ENCODE assay signal across 17 cellular contexts in the genomic region with DNA sequence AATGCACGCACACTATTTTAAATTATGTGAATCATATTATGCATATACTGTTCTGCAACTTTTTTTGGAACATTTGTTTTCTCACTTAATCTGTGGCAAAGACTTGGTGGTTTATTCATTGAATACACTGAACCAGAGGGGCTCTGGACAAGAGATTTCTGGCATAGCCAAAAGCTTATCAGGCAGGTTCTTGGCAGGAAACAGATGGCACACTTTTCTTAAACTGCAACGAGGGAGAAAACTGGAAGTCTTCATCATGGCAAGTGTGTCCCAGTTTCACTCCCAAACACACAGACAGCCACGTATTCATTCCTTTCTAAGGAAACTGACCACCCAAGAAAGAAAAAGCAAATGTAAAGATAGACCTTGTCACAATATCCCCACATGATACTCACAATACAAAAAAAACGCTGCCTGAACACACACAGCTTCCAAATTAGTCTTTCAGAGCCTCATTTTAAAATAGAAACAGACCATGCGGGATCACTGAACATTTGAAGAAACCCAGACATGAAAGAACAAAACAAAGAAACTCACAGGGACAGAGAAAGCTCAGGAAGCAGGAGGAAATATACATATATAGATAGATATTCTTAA. TPM values are rescaled to one million over a fixed set of nuclear protein-coding genes. Genes with fewer than 3 reads are reported as not detected.
DNase-seq lines count a peak whose midpoint lies in the region; ATAC-seq, FAIRE-seq and TF ChIP-seq lines count a peak whose summit lies in the region.
"Had no signal": no experiment of that assay in that cellular context is flagged by ENCODE, and none has a peak within 500 bp of the region (broad histone marks: within the 10 kb centered on the region; RNA-seq: fewer than 3 reads in every experiment).

No MANE protein-coding gene starts in this region.

- H2BK5ac ChIP-seq in trophoblast cell (ENCODE audit: low read depth, low read length, poor library complexity) = no peak overlapping the region

- H2AFZ ChIP-seq in endothelial cell of umbilical vein (ENCODE audit: low read depth, low read length) (peak overlapping the region; percentile 24), trophoblast cell (ENCODE audit: insufficient read depth, low read length, poor library complexity) (no peak overlapping the region)
- H2AFZ ChIP-seq: parathyroid adenoma had no signal

- no peak overlapping the region for H3K4ac ChIP-seq in trophoblast cell (ENCODE audit: low read depth, low read length)

- no peak overlapping the region for H2AK5ac ChIP-seq in trophoblast cell (ENCODE audit: low read length)

- H3K9me3 ChIP-seq in Panc1 (ENCODE audit: control insufficient read depth, insufficient read depth, low read depth, low read length) = no peaks in the 10 kb centered on the region
- no peaks in the 10 kb centered on the region for H3K9me3 ChIP-seq in endothelial cell of umbilical vein (replicated peaks; ENCODE audit: control insufficient read depth, insufficient read depth, low read length)
- H3K9me3 ChIP-seq in trophoblast cell (ENCODE audit: insufficient read depth, low read depth, low read length) = no peaks in the 10 kb centered on the region
- no peaks in the 10 kb centered on the region for H3K9me3 ChIP-seq in mucosa of descending colon
- H3K9me3 ChIP-seq: vagina had no signal

- H3K9ac ChIP-seq in endothelial cell of umbilical vein (replicated peaks; ENCODE audit: extremely low read depth, insufficient read depth, low read length) (no peak overlapping the region), trophoblast cell (ENCODE audit: low read length) (no peak overlapping the region)
- H3K9ac ChIP-seq: parathyroid adenoma had no signal

- no peaks in the 10 kb centered on the region for H3K79me1 ChIP-seq in trophoblast cell (ENCODE audit: low read length)

- TF ChIP-seq CTCF in Panc1 (IDR thresholded peaks at IDR 0.05) = no peak
- no peak for TF ChIP-seq CTCF in endothelial cell of umbilical vein (IDR thresholded peaks at IDR 0.05; ENCODE audit: extremely low read depth in 1 of 2, insufficient read depth in 1 of 2, low read depth in 1 of 2, low read length in 2 of 2)
- no peak for TF ChIP-seq CTCF in mucosa of descending colon (IDR thresholded peaks at IDR 0.05)

- H3K27me3 ChIP-seq in Panc1 (ENCODE audit: control insufficient read depth, insufficient read depth, low read length) (no peaks in the 10 kb centered on the region), endothelial cell of umbilical vein (ENCODE audit: control insufficient read depth in 2 of 2, insufficient read depth in 2 of 2, low read length in 2 of 2) (peaks cover 4 to 12% of the 10 kb centered on the region in 2 experiments), trophoblast cell (ENCODE audit: insufficient read depth, low read length) (no peaks in the 10 kb centered on the region)
- H3K27me3 ChIP-seq: vagina had no signal

- H4K91ac ChIP-seq in trophoblast cell (ENCODE audit: low read depth, low read length) = peak overlapping the region; percentile 43

- ATAC-seq in Panc1 (no peak), mucosa of descending colon (no peak), GM21576 (IDR thresholded peaks at IDR 0.05; ENCODE audit: unreplicated experiment) (no peak)
- ATAC-seq: stimulated activated naive CD8-positive, alpha-beta T cell treated with anti-CD3 and anti-CD28 coated beads, Interleukin-15, amount 100 ng/mL, for 72 hours had no signal

- dilution Hi-C loops in endothelial cell of umbilical vein (cut with MboI; ENCODE audit: extremely low pct_ligation_motif_present, low sequenced_read_pairs) = no loop called here

- no peak overlapping the region for H3K23ac ChIP-seq in trophoblast cell (ENCODE audit: low read length)

- H3K27ac ChIP-seq in Panc1 (ENCODE audit: low read length) = peak overlapping the region; percentile 63; the same call in 1 of the 2 replicates
- H3K27ac ChIP-seq in endothelial cell of umbilical vein (ENCODE audit: insufficient read depth, low read depth, low read length) = no peak overlapping the region
- no peak overlapping the region for H3K27ac ChIP-seq in trophoblast cell (ENCODE audit: low read depth, low read length)
- H3K27ac ChIP-seq: parathyroid adenoma, vagina had no signal

- no peak overlapping the region for H3K4me3 ChIP-seq in Panc1 (ENCODE audit: low read depth in 2 of 2, low read length in 2 of 2)
- H3K4me3 ChIP-seq in endothelial cell of umbilical vein (replicated peaks in 1 of 3; ENCODE audit: insufficient read depth in 1 of 3, low read depth in 1 of 3, low read length in 3 of 3) = no peak overlapping the region
- H3K4me3 ChIP-seq in trophoblast cell (ENCODE audit: low read depth, low read length) = no peak overlapping the region
- H3K4me3 ChIP-seq in mucosa of descending colon = no peak overlapping the region
- H3K4me3 ChIP-seq: vagina had no signal

- WGBS in trophoblast cell (ENCODE audit: extremely low coverage, insufficient coverage, insufficient read length) = no CpG with 5 or more reads among the region's 5 CpGs

- H4K8ac ChIP-seq in trophoblast cell (ENCODE audit: low read depth, low read length) = no peak overlapping the region

- TF ChIP-seq POLR2A in endothelial cell of umbilical vein (IDR thresholded peaks at IDR 0.05; ENCODE audit: low read depth, low read length) = no peak

- intact Hi-C loops in Panc1 (cut with micrococcal nuclease; ENCODE audit: unreplicated experiment) (no loop called here), endothelial cell of umbilical vein (cut with micrococcal nuclease) (no loop called here), mucosa of descending colon (cut with DNase I, micrococcal nuclease) (no loop called here)

- DNase-seq in DMS 273 (lab: John Stamatoyannopoulos, UW; ENCODE audit: unreplicated experiment) (peak; percentile 45), Panc1 (ENCODE audit: low read depth, low spot score) (no peak), endothelial cell of umbilical vein (ENCODE audit: low read depth, low spot score) (peak; percentile 11), trophoblast cell (no peak), dedifferentiated amniotic fluid mesenchymal stem cell (ENCODE audit: extremely low spot score) (no peak), mucosa of descending colon (no peak)
- no peak for DNase-seq in stimulated activated naive CD4-positive, alpha-beta T cell treated with Interleukin-2 at 50 U/mL for 16 hours (lab: John Stamatoyannopoulos, UW)
- DNase-seq: activated CD4-positive, alpha-beta memory T cell treated with anti-CD3 and anti-CD28 coated beads, Interleukin-2, amount 10 ng/mL, durations not matched to agents 7 days and 5 days; Calu3; NCI-H1092 treated with DMSO at 0.1 percent for 48 hours; stimulated activated CD4-positive, alpha-beta T cell treated with anti-CD3 and anti-CD28 coated beads, Interleukin-15, amount 100 ng/mL, for 24 hours; stimulated activated naive CD8-positive, alpha-beta T cell treated with anti-CD3 and anti-CD28 coated beads, Interleukin-15, amount 100 ng/mL, for 72 hours; T1000 had no signal

- no peaks in the 10 kb centered on the region for H4K20me1 ChIP-seq in endothelial cell of umbilical vein (replicated peaks; ENCODE audit: control insufficient read depth, extremely low read depth, insufficient read depth, low read length)

- no TSS peak for BruUV-seq in Panc1 (replicated peaks; lab: Mats Ljungman, UMichigan)
- no TSS peak for BruUV-seq in endothelial cell of umbilical vein (replicated peaks; lab: Mats Ljungman, UMichigan)

- no peak overlapping the region for H2BK12ac ChIP-seq in trophoblast cell (ENCODE audit: low read length)

- POLR2A ChIA-PET in Panc1 (lab: Charles Lee) = interaction anchor here (0.7 kb wide), 1 partner anchor 174 kb away, joined by 8 read pairs; no protein-coding TSS in a partner anchor
- POLR2A ChIA-PET in endothelial cell of umbilical vein (lab: Charles Lee) = no interaction called here

- no peak overlapping the region for H3K18ac ChIP-seq in trophoblast cell (ENCODE audit: low read length)

- FAIRE-seq in endothelial cell of umbilical vein (lab: Jason Lieb, UNC) = no peak
- FAIRE-seq: keratinocyte had no signal

- no peaks in the 10 kb centered on the region for H3K9me1 ChIP-seq in endothelial cell of umbilical vein (replicated peaks; ENCODE audit: control insufficient read depth, extremely low read depth, insufficient read depth, low read length)

- in situ Hi-C loops in Panc1 (cut with HindIII; ENCODE audit: low pct_unique_long_range_greater_than_20kb, low sequenced_read_pairs) = no loop called here

- no peak overlapping the region for H3K4me2 ChIP-seq in endothelial cell of umbilical vein (ENCODE audit: insufficient read depth, low read length)
- no peak overlapping the region for H3K4me2 ChIP-seq in trophoblast cell (ENCODE audit: low read length)

- no peak overlapping the region for H4K12ac ChIP-seq in trophoblast cell (ENCODE audit: low read depth, low read length)

- CTCF ChIA-PET in Panc1 (lab: Charles Lee) (interaction anchor here (0.6 kb wide), 1 partner anchor 19 kb away, joined by 3 read pairs; no protein-coding TSS in a partner anchor), endothelial cell of umbilical vein (lab: Charles Lee) (interaction anchor here (1.1 to 1.7 kb wide), 3 partner anchors 10 to 188 kb away, joined by 3 to 4 read pairs (median 3); no protein-coding TSS in a partner anchor)

- H3K4me1 ChIP-seq in Panc1 (ENCODE audit: control insufficient read depth, insufficient read depth, low read length) (peaks cover 9% of the 10 kb centered on the region; the same call in 1 of the 2 replicates), endothelial cell of umbilical vein (ENCODE audit: control insufficient read depth, extremely low read depth, insufficient read depth, low read length) (no peaks in the 10 kb centered on the region), trophoblast cell (ENCODE audit: control insufficient read depth in 1 of 2, insufficient read depth in 2 of 2, low read length in 2 of 2) (no peaks in the 10 kb centered on the region), mucosa of descending colon (ENCODE audit: low read depth) (no peaks in the 10 kb centered on the region)
- H3K4me1 ChIP-seq: parathyroid adenoma, vagina had no signal

- H3K14ac ChIP-seq in trophoblast cell (ENCODE audit: low read length) = no peak overlapping the region

- no peaks in the 10 kb centered on the region for H3K79me2 ChIP-seq in endothelial cell of umbilical vein (ENCODE audit: control insufficient read depth, insufficient read depth, low read length)
- H3K79me2 ChIP-seq in trophoblast cell (ENCODE audit: control insufficient read depth, insufficient read depth, low read length, poor library complexity) = no peaks in the 10 kb centered on the region
- H3K79me2 ChIP-seq: parathyroid adenoma had no signal

- H2BK120ac ChIP-seq in trophoblast cell (ENCODE audit: insufficient read depth, low read length, poor library complexity) = no peak overlapping the region

- no peaks in the 10 kb centered on the region for H3K36me3 ChIP-seq in Panc1 (ENCODE audit: control insufficient read depth, insufficient read depth, low read length)
- no peaks in the 10 kb centered on the region for H3K36me3 ChIP-seq in endothelial cell of umbilical vein (ENCODE audit: control insufficient read depth in 2 of 2, extremely low read depth in 1 of 2, insufficient read depth in 2 of 2, low read length in 2 of 2)
- H3K36me3 ChIP-seq in trophoblast cell (ENCODE audit: control insufficient read depth in 1 of 2, insufficient read depth in 2 of 2, low read length in 2 of 2) = no peaks in the 10 kb centered on the region
- H3K36me3 ChIP-seq in mucosa of descending colon (ENCODE audit: low read depth) = no peaks in the 10 kb centered on the region
- H3K36me3 ChIP-seq: vagina had no signal

RNA-seq across cellular contexts. Expression of gene RTTN, which starts 40.6 kb away (rescaled TPM):
- total RNA-seq in Panc1 (2021; ENCODE audit: unreplicated experiment) = 16.9 TPM
- polyA plus RNA-seq in Panc1 (2012; ENCODE audit: insufficient read length) = 3.6 TPM
- 16.7 and 17.4 TPM in 2 replicates for total RNA-seq in endothelial cell of umbilical vein
- polyA plus RNA-seq in endothelial cell of umbilical vein = 2.9 and 3.1 TPM in 2 replicates
- polyA plus RNA-seq in endothelial cell of umbilical vein (2011; cell fraction: cytosol; rRNA removed) = 3.3 and 3.6 TPM in 2 replicates
- 20.7 and 24.0 TPM in 2 replicates for polyA plus RNA-seq in endothelial cell of umbilical vein (2011; cell fraction: nucleus; rRNA removed)
- polyA plus RNA-seq in endothelial cell of umbilical vein (2012) = 3.3 and 6.5 TPM in 2 replicates
- polyA minus RNA-seq in endothelial cell of umbilical vein = 20.7 and 25.0 TPM in 2 replicates
- polyA minus RNA-seq in endothelial cell of umbilical vein (2011; cell fraction: cytosol; rRNA and poly(A)+ RNA removed) = 10.5 TPM
- polyA minus RNA-seq in endothelial cell of umbilical vein (2011; cell fraction: nucleus; rRNA and poly(A)+ RNA removed) = 81.7 and 144 TPM in 2 replicates
- polyA plus RNA-seq in trophoblast cell (2013) = 10.2 and 11.7 TPM in 2 replicates
- 10 to 100 TPM; 13.0 to 15.3 (median 15.2) TPM for total RNA-seq in mucosa of descending colon

RNA-seq across cellular contexts. Expression of gene SOCS6, which starts 42.8 kb away (rescaled TPM):
- total RNA-seq in Panc1 (2021; ENCODE audit: unreplicated experiment) (43.0 TPM), endothelial cell of umbilical vein (13.2 and 15.0 TPM in 2 replicates), mucosa of descending colon (10 to 100 TPM; 37.2 to 49.6 (median 39.7) TPM)
- polyA plus RNA-seq in Panc1 (2012; ENCODE audit: insufficient read length) = 22.7 TPM
- 7.3 and 8.6 TPM in 2 replicates for polyA plus RNA-seq in endothelial cell of umbilical vein
- 10.0 and 10.3 TPM in 2 replicates for polyA plus RNA-seq in endothelial cell of umbilical vein (2011; cell fraction: cytosol; rRNA removed)
- 10.7 and 12.5 TPM in 2 replicates for polyA plus RNA-seq in endothelial cell of umbilical vein (2011; cell fraction: nucleus; rRNA removed)
- 9.7 and 12.0 TPM in 2 replicates for polyA plus RNA-seq in endothelial cell of umbilical vein (2012)
- 23.7 and 28.8 TPM in 2 replicates for polyA minus RNA-seq in endothelial cell of umbilical vein
- polyA minus RNA-seq in endothelial cell of umbilical vein (2011; cell fraction: cytosol; rRNA and poly(A)+ RNA removed) = 12.2 TPM
- 17.2 and 17.5 TPM in 2 replicates for polyA minus RNA-seq in endothelial cell of umbilical vein (2011; cell fraction: nucleus; rRNA and poly(A)+ RNA removed)
- 49.6 and 49.7 TPM in 2 replicates for polyA plus RNA-seq in trophoblast cell (2013)

Comparison
In these comparisons a context has a peak if more than half of its experiments do, and no peak if none do; other contexts are left out.
1. DNase-seq: peak in DMS 273 (single experiment) and endothelial cell of umbilical vein (single experiment); none in Panc1 (single experiment), trophoblast cell (0 of 2), dedifferentiated amniotic fluid mesenchymal stem cell (single experiment), mucosa of descending colon (0 of 3) and stimulated activated naive CD4-positive, alpha-beta T cell treated with Interleukin-2 at 50 U/mL for 16 hours (single experiment).